17 cellular contexts compared by ENCODE assay signal in genomic region chr1:4268890-4269286, GRCh38.
DNase-seq lines count a peak whose midpoint lies in the region; ATAC-seq and TF ChIP-seq lines count a peak whose summit lies in the region.
"Had no signal": no experiment of that assay in that cellular context is flagged by ENCODE, and none has a peak within 500 bp of the region (broad histone marks: within the 10 kb centered on the region; RNA-seq: fewer than 3 reads in every experiment).

No MANE protein-coding gene starts in this region.

- no peak overlapping the region for H3K9ac ChIP-seq in neural progenitor cell

- ATAC-seq in Panc1 = no peak
- no peak for ATAC-seq in HG02610 (IDR thresholded peaks at IDR 0.05; ENCODE audit: unreplicated experiment)
- no peak for ATAC-seq in GM21717 (IDR thresholded peaks at IDR 0.05; ENCODE audit: unreplicated experiment)
- ATAC-seq: GM23338, HCT116 had no signal

- H3K4me1 Mint-ChIP-seq in neural progenitor cell (peaks cover 58% of the 10 kb centered on the region), type B pancreatic cell (ENCODE audit: unreplicated experiment) (peaks cover 9% of the 10 kb centered on the region)
- H3K4me1 Mint-ChIP-seq: GM23338 had no signal

- TF ChIP-seq POLR2A in esophagus muscularis mucosa (IDR thresholded peaks at IDR 0.05; ENCODE audit: low read depth) = no peak

- TF ChIP-seq CTCF in Panc1 (IDR thresholded peaks at IDR 0.05) (0 out of 2 replicates have a peak, but pooled peaks have one; percentile 20), esophagus muscularis mucosa (IDR thresholded peaks at IDR 0.05) (no peak), neural progenitor cell (IDR thresholded peaks at IDR 0.05) (peak; percentile 14), type B pancreatic cell (conservative IDR thresholded peaks at IDR 0.05) (peak; percentile 35)

- H3K4me1 ChIP-seq in Panc1 (ENCODE audit: control insufficient read depth, insufficient read depth, low read length) (no peaks in the 10 kb centered on the region), esophagus muscularis mucosa (no peaks in the 10 kb centered on the region), neural progenitor cell (peaks cover 22% of the 10 kb centered on the region)

- intact Hi-C loops in Panc1 (cut with micrococcal nuclease; ENCODE audit: unreplicated experiment) = no loop called here
- intact Hi-C loops in esophagus muscularis mucosa (cut with DNase I) = no loop called here

- H4K20me1 ChIP-seq in neural progenitor cell (ENCODE audit: low read depth) = no peaks in the 10 kb centered on the region

- H3K36me3 ChIP-seq in Panc1 (ENCODE audit: control insufficient read depth, insufficient read depth, low read length) = no peaks in the 10 kb centered on the region
- H3K36me3 ChIP-seq in esophagus muscularis mucosa = no peaks in the 10 kb centered on the region
- H3K36me3 ChIP-seq in neural progenitor cell = no peaks in the 10 kb centered on the region

- H3K4me2 ChIP-seq in neural progenitor cell = peak overlapping the region; percentile 42
- H3K4me2 ChIP-seq: GM23338 had no signal

- H3K36me3 Mint-ChIP-seq in neural progenitor cell (no peaks in the 10 kb centered on the region), type B pancreatic cell (peaks cover 5% of the 10 kb centered on the region)
- H3K36me3 Mint-ChIP-seq: CD4-positive, alpha-beta memory T cell had no signal

- no peak overlapping the region for H2AFZ ChIP-seq in neural progenitor cell (replicated peaks)
- H2AFZ ChIP-seq: GM23338 had no signal

- peaks cover 12% of the 10 kb centered on the region for H3K27me3 Mint-ChIP-seq in neural progenitor cell (ENCODE audit: insufficient read depth, low read depth)
- peaks cover 12% of the 10 kb centered on the region for H3K27me3 Mint-ChIP-seq in type B pancreatic cell

- H3K9me3 Mint-ChIP-seq in neural progenitor cell (peaks cover 2% of the 10 kb centered on the region), type B pancreatic cell (no peaks in the 10 kb centered on the region)

- no peak for DNase-seq in Panc1 (ENCODE audit: low read depth, low spot score)
- peak; percentile 80 for DNase-seq in esophagus muscularis mucosa (ENCODE audit: extremely low spot score)
- DNase-seq in neural progenitor cell (ENCODE audit: low spot score) = no peak
- no peak for DNase-seq in type B pancreatic cell (ENCODE audit: extremely low spot score, unreplicated experiment)
- DNase-seq in islet precursor cell = no peak
- DNase-seq: C1 segment of cervical spinal cord; Calu3; CD4-positive, alpha-beta memory T cell; COR-L47; DMS53; DMS79 treated with DMSO at 0.1 percent for 48 hours; GF-D8; H9 had no signal

- BruUV-seq in Panc1 (replicated peaks; lab: Mats Ljungman, UMichigan) = no TSS peak

- TF ChIP-seq EP300 in esophagus muscularis mucosa (IDR thresholded peaks at IDR 0.05) = no peak

- peaks cover 12% of the 10 kb centered on the region for H3F3A ChIP-seq in neural progenitor cell (ENCODE audit: low read depth)

- H3K27ac ChIP-seq in Panc1 (ENCODE audit: low read length) = no peak overlapping the region
- no peak overlapping the region for H3K27ac ChIP-seq in esophagus muscularis mucosa (replicated peaks in 1 of 4)
- no peak overlapping the region for H3K27ac ChIP-seq in neural progenitor cell

- in situ Hi-C loops in Panc1 (cut with HindIII; ENCODE audit: low pct_unique_long_range_greater_than_20kb, low sequenced_read_pairs) = no loop called here

- no peaks in the 10 kb centered on the region for H3K9me3 ChIP-seq in Panc1 (ENCODE audit: control insufficient read depth, insufficient read depth, low read depth, low read length)
- no peaks in the 10 kb centered on the region for H3K9me3 ChIP-seq in esophagus muscularis mucosa
- no peaks in the 10 kb centered on the region for H3K9me3 ChIP-seq in neural progenitor cell (ENCODE audit: low read depth)

- H3K79me2 ChIP-seq in neural progenitor cell (ENCODE audit: low read depth) = no peaks in the 10 kb centered on the region

- H3K4me3 Mint-ChIP-seq in neural progenitor cell (no peak overlapping the region), type B pancreatic cell (no peak overlapping the region)
- H3K4me3 Mint-ChIP-seq: CD4-positive, alpha-beta memory T cell; GM23338; H9 had no signal

- POLR2A ChIA-PET in Panc1 (lab: Charles Lee) = no interaction called here

- 56% methylated on average over 9 of the region's 9 CpGs for WGBS in esophagus muscularis mucosa

- peak overlapping the region; percentile 29 for H3K27ac Mint-ChIP-seq in neural progenitor cell
- no peak overlapping the region for H3K27ac Mint-ChIP-seq in type B pancreatic cell
- H3K27ac Mint-ChIP-seq: GM23338, H9 had no signal

- CTCF ChIA-PET in Panc1 (lab: Charles Lee) = no interaction called here

- H3K27me3 ChIP-seq in Panc1 (ENCODE audit: control insufficient read depth, insufficient read depth, low read length) (peaks cover 5% of the 10 kb centered on the region; the same call in 1 of the 2 replicates), esophagus muscularis mucosa (peaks cover 0 to 64% (median 3%) of the 10 kb centered on the region in 4 donors), neural progenitor cell (no peaks in the 10 kb centered on the region)

- H3K4me3 ChIP-seq in Panc1 (ENCODE audit: low read depth in 2 of 2, low read length in 2 of 2) = no peak overlapping the region
- H3K4me3 ChIP-seq in esophagus muscularis mucosa = no peak overlapping the region
- no peak overlapping the region for H3K4me3 ChIP-seq in neural progenitor cell
- H3K4me3 ChIP-seq: GM23338 had no signal

Comparison
In these comparisons a context has a peak if more than half of its experiments do, and no peak if none do; other contexts are left out.
1. CTCF ChIP-seq: peak in Panc1 (single experiment), neural progenitor cell (single experiment) and type B pancreatic cell (single experiment); none in esophagus muscularis mucosa (0 of 3).